Comparison of ENCODE assay signal across 8 cellular contexts in the genomic region with DNA sequence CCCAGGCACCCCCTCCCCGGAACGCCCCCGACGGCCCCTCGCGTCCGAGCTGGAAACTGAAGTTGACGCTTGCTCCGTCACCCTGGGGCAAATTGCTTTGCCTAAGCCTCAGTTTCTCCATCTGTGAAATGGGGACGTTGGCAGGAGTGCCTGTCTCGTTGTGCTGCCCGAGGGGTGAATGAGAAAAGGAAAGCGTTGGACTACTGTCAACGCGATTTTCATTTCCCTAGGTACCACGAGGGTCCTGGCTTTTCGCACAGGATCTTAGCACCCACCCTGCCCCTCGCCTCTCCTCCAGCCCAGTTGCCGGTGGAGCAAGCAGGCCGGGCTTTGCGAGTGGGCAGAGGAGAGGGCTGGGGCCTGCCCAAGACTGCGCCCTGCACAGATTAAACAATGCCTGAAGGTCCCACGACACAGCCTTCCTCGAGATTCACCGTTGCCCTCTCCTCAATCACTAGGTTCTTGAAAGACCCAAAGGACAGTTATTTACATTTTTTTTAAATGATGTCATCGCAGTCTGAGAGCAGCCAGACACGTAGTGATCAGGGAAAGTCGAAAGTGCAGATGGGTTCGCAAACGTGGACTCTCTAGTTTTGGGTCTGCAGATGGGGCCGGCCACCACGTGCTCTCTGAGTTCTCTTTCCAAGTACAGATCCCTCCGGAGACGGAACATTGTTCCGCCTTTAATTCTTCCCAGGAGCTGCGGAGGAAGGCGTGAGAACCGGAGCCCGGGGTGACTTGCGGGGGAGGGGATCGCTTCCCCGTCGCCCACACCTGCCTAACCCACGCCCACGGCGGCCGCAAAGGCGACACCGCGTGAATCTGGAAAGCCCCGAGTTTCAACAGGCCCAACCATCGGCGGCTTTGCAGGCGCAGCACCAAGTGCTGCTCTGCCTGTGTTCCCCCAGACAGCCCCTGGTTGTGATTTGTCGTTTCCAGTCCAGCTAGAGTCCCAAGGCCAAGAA. TPM values are rescaled to one million over a fixed set of nuclear protein-coding genes. Genes with fewer than 3 reads are reported as not detected.
DNase-seq lines count a peak whose midpoint lies in the region; ATAC-seq, FAIRE-seq and TF ChIP-seq lines count a peak whose summit lies in the region.

No MANE protein-coding gene starts in this region.

- peak overlapping the region; percentile 22 for H3K4me3 ChIP-seq in AG09309 (ENCODE audit: control insufficient read depth, low read depth, low read length)
- H3K4me3 ChIP-seq in mucosa of rectum (ENCODE audit: low read length in 2 of 2) = peak overlapping the region; percentile 45 to 72

- H3K9ac ChIP-seq in mucosa of rectum (ENCODE audit: low read depth in 1 of 2, low read length in 2 of 2) = peak overlapping the region; percentile 56 to 68

- H3K36me3 Mint-ChIP-seq in activated CD8-positive, alpha-beta T cell treated with anti-CD3 and anti-CD28 coated beads, Interleukin-2, amount 10 ng/mL, durations not matched to agents 7 days and 5 days (ENCODE audit: low read depth) = peaks cover 13% of the 10 kb centered on the region

- POLR2A ChIA-PET in activated CD8-positive, alpha-beta T cell treated with anti-CD3 and anti-CD28 coated beads, Interleukin-2, amount 10 ng/mL, durations not matched to agents 7 days and 5 days (lab: Charles Lee) = interaction anchor here (1.0 to 4.0 kb wide), 3 partner anchors 31 to 84 kb away, joined by 3 to 18 read pairs (median 3); no protein-coding TSS in a partner anchor

- peak overlapping the region; percentile 59 for H3K4me3 Mint-ChIP-seq in activated CD8-positive, alpha-beta T cell treated with anti-CD3 and anti-CD28 coated beads, Interleukin-2, amount 10 ng/mL, durations not matched to agents 7 days and 5 days

- peak; percentile 50 for FAIRE-seq in endometrium (lab: Jason Lieb, UNC)

- TF ChIP-seq CTCF in AG09309 (IDR thresholded peaks at IDR 0.05; ENCODE audit: control insufficient read depth, insufficient read depth, low read depth, low read length, missing control alignments) = no peak

- ATAC-seq in GM19397 (IDR thresholded peaks at IDR 0.05; ENCODE audit: unreplicated experiment) (peak; percentile 55), HG03558 (IDR thresholded peaks at IDR 0.05; ENCODE audit: extremely low read depth, unreplicated experiment) (peak; percentile 36)
- peak; percentile 78 for ATAC-seq in activated CD8-positive, alpha-beta T cell treated with anti-CD3 and anti-CD28 coated beads, Interleukin-2, amount 10 ng/mL, durations not matched to agents 7 days and 5 days

- no peaks in the 10 kb centered on the region for H3K9me3 ChIP-seq in mucosa of rectum (ENCODE audit: control insufficient read depth in 2 of 2, low read length in 2 of 2)

- no peaks in the 10 kb centered on the region for H3K27me3 Mint-ChIP-seq in activated CD8-positive, alpha-beta T cell treated with anti-CD3 and anti-CD28 coated beads, Interleukin-2, amount 10 ng/mL, durations not matched to agents 7 days and 5 days (ENCODE audit: low read depth)

- H3K9me3 Mint-ChIP-seq in activated CD8-positive, alpha-beta T cell treated with anti-CD3 and anti-CD28 coated beads, Interleukin-2, amount 10 ng/mL, durations not matched to agents 7 days and 5 days (ENCODE audit: insufficient read depth) = peaks cover 6% of the 10 kb centered on the region

- peak; percentile 47 for DNase-seq in AG09309 (ENCODE audit: low read depth)
- DNase-seq in activated CD8-positive, alpha-beta T cell treated with anti-CD3 and anti-CD28 coated beads, Interleukin-2, amount 10 ng/mL, durations not matched to agents 7 days and 5 days = peak; percentile 88
- peak; percentile 91 to 94 for DNase-seq in stimulated activated CD8-positive, alpha-beta memory T cell treated with anti-CD3 and anti-CD28 coated beads, Interleukin-7, amount 100 ng/mL, for 4 hours (ENCODE audit: low read depth in 2 of 2)
- DNase-seq in NCI-H187 treated with DMSO at 0.1 percent for 48 hours (lab: John Stamatoyannopoulos, UW) = no peak

- H3K27me3 ChIP-seq in mucosa of rectum (ENCODE audit: control insufficient read depth in 2 of 2, insufficient read depth in 2 of 2, low read length in 2 of 2) = no peaks in the 10 kb centered on the region

- peak overlapping the region; percentile 75 to 86 for H3K27ac ChIP-seq in mucosa of rectum (ENCODE audit: low read depth in 2 of 2, low read length in 2 of 2)

- CTCF ChIA-PET in activated CD8-positive, alpha-beta T cell treated with anti-CD3 and anti-CD28 coated beads, Interleukin-2, amount 10 ng/mL, durations not matched to agents 7 days and 5 days (lab: Charles Lee) = interaction anchor here (1.7 kb wide), 1 partner anchor 39 kb away, joined by 4 read pairs; no protein-coding TSS in a partner anchor

- peak overlapping the region; percentile 86 for H3K27ac Mint-ChIP-seq in activated CD8-positive, alpha-beta T cell treated with anti-CD3 and anti-CD28 coated beads, Interleukin-2, amount 10 ng/mL, durations not matched to agents 7 days and 5 days

- H3K36me3 ChIP-seq in mucosa of rectum (ENCODE audit: control insufficient read depth in 2 of 2, insufficient read depth in 2 of 2, low read length in 2 of 2) = no peaks in the 10 kb centered on the region

- peaks cover 21 to 33% of the 10 kb centered on the region in 2 donors for H3K4me1 ChIP-seq in mucosa of rectum (ENCODE audit: control insufficient read depth in 2 of 2, insufficient read depth in 2 of 2, low read length in 2 of 2)

- H3K4me1 Mint-ChIP-seq in activated CD8-positive, alpha-beta T cell treated with anti-CD3 and anti-CD28 coated beads, Interleukin-2, amount 10 ng/mL, durations not matched to agents 7 days and 5 days (ENCODE audit: low read depth) = peaks cover 49% of the 10 kb centered on the region

RNA-seq across cellular contexts. Expression of gene PKDCC, which starts 54.1 kb away (rescaled TPM):
- total RNA-seq in activated CD8-positive, alpha-beta T cell treated with anti-CD3 and anti-CD28 coated beads, Interleukin-2, amount 10 ng/mL, durations not matched to agents 7 days and 5 days = not detected
